In genomic region chr4:145528601-145529000, GRCh38 we compare ENCODE assay signal across 14 cellular contexts. TPM values are rescaled to one million over a fixed set of nuclear protein-coding genes. Genes with fewer than 3 reads are reported as not detected.
A peak's percentile ranks its signal among the peaks of the same experiment; 100 is the strongest.
DNase-seq lines count a peak whose midpoint lies in the region; FAIRE-seq lines count a peak whose summit lies in the region.
"Had no signal": no experiment of that assay in that cellular context is flagged by ENCODE, and none has a peak within 500 bp of the region (broad histone marks: within the 10 kb centered on the region; RNA-seq: fewer than 3 reads in every experiment).

No MANE protein-coding gene starts in this region.

- no peak overlapping the region for H3K4me3 ChIP-seq in small intestine (ENCODE audit: low read depth in 1 of 2, low read length in 2 of 2)

- peaks cover 0 to 5% of the 10 kb centered on the region in 2 donors for H3K36me3 ChIP-seq in small intestine (ENCODE audit: control insufficient read depth in 2 of 2, insufficient read depth in 2 of 2, low read length in 2 of 2)

- no peaks in the 10 kb centered on the region for H3K9me3 ChIP-seq in small intestine (ENCODE audit: control insufficient read depth, low read depth)

- no peak for FAIRE-seq in small intestine (lab: Jason Lieb, UNC)
- FAIRE-seq: H54 had no signal

- no peaks in the 10 kb centered on the region for H3K27me3 ChIP-seq in small intestine (ENCODE audit: control insufficient read depth in 2 of 2, insufficient read depth in 2 of 2, low read length in 2 of 2)

- WGBS in small intestine, 3 donors, result 9 to 58% (median 30%) methylated on average over 3 of the region's 3 CpGs

- H3K27ac ChIP-seq in small intestine (ENCODE audit: low read depth in 1 of 2, low read length in 1 of 2), result no peak overlapping the region
- H3K27ac ChIP-seq: 22Rv1 had no signal

- peaks cover 0 to 5% of the 10 kb centered on the region in 2 donors for H3K4me1 ChIP-seq in small intestine (ENCODE audit: control insufficient read depth in 2 of 2, insufficient read depth in 1 of 2, low read depth in 1 of 2, low read length in 1 of 2)

- DNase-seq in DMS 273 (lab: John Stamatoyannopoulos, UW; ENCODE audit: unreplicated experiment) (peak; percentile 2), DMS 273 treated with DMSO at 0.1 percent for 48 hours (lab: John Stamatoyannopoulos, UW) (no peak), SW480 (ENCODE audit: low spot score) (peak; percentile 16), kidney tubule cell (ENCODE audit: low spot score) (peak; percentile 85), small intestine (peak; percentile 48), DMS53 (lab: John Stamatoyannopoulos, UW) (no peak), DMS114 treated with DMSO at 0.1 percent for 48 hours (lab: John Stamatoyannopoulos, UW; ENCODE audit: unreplicated experiment) (no peak)
- DNase-seq in effector CD8-positive, alpha-beta T cell (lab: John Stamatoyannopoulos, UW), result no peak
- DNase-seq: DMS79, HFFc6, NCI-H1105, NCI-H2081 treated with DMSO at 0.1 percent for 48 hours had no signal

RNA-seq across cellular contexts. Expression of gene SMAD1, which starts 46.9 kb away (rescaled TPM):
- 10 to 100 TPM; 11.4 to 16.4 (median 14.1) TPM for polyA plus RNA-seq in small intestine

Comparison
In these comparisons a context has a peak if more than half of its experiments do, and no peak if none do; other contexts are left out.
1. DNase-seq: peak in DMS 273 (single experiment), SW480 (single experiment), kidney tubule cell (single experiment) and small intestine (single experiment); none in DMS 273 treated with DMSO at 0.1 percent for 48 hours (single experiment), DMS53 (single experiment), DMS114 treated with DMSO at 0.1 percent for 48 hours (single experiment) and effector CD8-positive, alpha-beta T cell (single experiment).